In genomic region chr11:75029836-75030631, GRCh38 we compare ENCODE assay signal across 1 cellular context.
TF ChIP-seq lines count a peak whose summit lies in the region.

No MANE protein-coding gene starts in this region.

TF ChIP-seq in K562, 482 proteins besides CTCF, POLR2A, EP300 and RAD21 (continued from another document):
- peak; percentile 40; the same call in 1 of the 2 replicates for TF ChIP-seq FOXM1 (IDR thresholded peaks at IDR 0.05; ENCODE audit: low read depth)
- TF ChIP-seq FOXM1 (CRISPR knock-in tag; IDR thresholded peaks at IDR 0.05; ENCODE audit: low read depth), result no peak
- peak in 1 of 2 experiments; percentile 48; a peak in 1 of 4 replicates for TF ChIP-seq ZNF639 (CRISPR knock-in tag; conservative IDR thresholded peaks at IDR 0.05 in 1 of 2, IDR thresholded peaks at IDR 0.05 in 1 of 2)
- TF ChIP-seq ZNF174 (CRISPR knock-in tag; IDR thresholded peaks at IDR 0.05), result no peak
- peak; percentile 76; the same call in 1 of the 2 replicates for TF ChIP-seq PHF21A (IDR thresholded peaks at IDR 0.05; ENCODE audit: borderline replicate concordance, low read depth)
- TF ChIP-seq MEIS2 (IDR thresholded peaks at IDR 0.05; ENCODE audit: partially characterized antibody), result peak; percentile 86
- no peak for TF ChIP-seq ATF6 (CRISPR knock-in tag; IDR thresholded peaks at IDR 0.05)
- peak; percentile 78 for TF ChIP-seq EGR1 (conservative IDR thresholded peaks at IDR 0.05)
- 0 out of 4 replicates have a peak, but pooled peaks of 1 of the 2 experiments have one; percentile 34 for TF ChIP-seq TBL1XR1 (IDR thresholded peaks at IDR 0.05; ENCODE audit: low read length in 2 of 2)
- peak; percentile 80 for TF ChIP-seq VEZF1 (CRISPR knock-in tag; IDR thresholded peaks at IDR 0.05)
- TF ChIP-seq, protein P1, sequence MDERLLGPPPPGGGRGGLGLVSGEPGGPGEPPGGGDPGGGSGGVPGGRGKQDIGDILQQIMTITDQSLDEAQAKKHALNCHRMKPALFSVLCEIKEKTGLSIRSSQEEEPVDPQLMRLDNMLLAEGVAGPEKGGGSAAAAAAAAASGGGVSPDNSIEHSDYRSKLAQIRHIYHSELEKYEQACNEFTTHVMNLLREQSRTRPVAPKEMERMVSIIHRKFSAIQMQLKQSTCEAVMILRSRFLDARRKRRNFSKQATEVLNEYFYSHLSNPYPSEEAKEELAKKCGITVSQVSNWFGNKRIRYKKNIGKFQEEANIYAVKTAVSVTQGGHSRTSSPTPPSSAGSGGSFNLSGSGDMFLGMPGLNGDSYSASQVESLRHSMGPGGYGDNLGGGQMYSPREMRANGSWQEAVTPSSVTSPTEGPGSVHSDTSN (CRISPR knock-in tag; IDR thresholded peaks at IDR 0.05; ENCODE audit: low read depth), result peak; percentile 16; the same call in 1 of the 2 replicates
- TF ChIP-seq, protein P1 (tag; conservative IDR thresholded peaks at IDR 0.05; ENCODE audit: low read depth), result peak; percentile 81
- 0 out of 2 replicates have a peak, but pooled peaks have one; percentile 20 for TF ChIP-seq NFIC (IDR thresholded peaks at IDR 0.05)
- peak; percentile 68; the same call in 1 of the 2 replicates for TF ChIP-seq MBD2 (IDR thresholded peaks at IDR 0.05; ENCODE audit: borderline replicate concordance, low read depth)
- peak; percentile 38; the same call in 1 of the 2 replicates for TF ChIP-seq CTBP1 (IDR thresholded peaks at IDR 0.05; ENCODE audit: borderline replicate concordance)
- peak; percentile 19 to 60; a peak in 2 of 4 replicates for TF ChIP-seq TRIM24 (IDR thresholded peaks at IDR 0.05)
- TF ChIP-seq TBP (optimal IDR thresholded peaks at IDR 0.05; ENCODE audit: low read depth, low read length), result peak; percentile 32
- TF ChIP-seq TCF3 (CRISPR knock-in tag; IDR thresholded peaks at IDR 0.05), result peak; percentile 27; the same call in 1 of the 2 replicates
- TF ChIP-seq, protein P2, sequence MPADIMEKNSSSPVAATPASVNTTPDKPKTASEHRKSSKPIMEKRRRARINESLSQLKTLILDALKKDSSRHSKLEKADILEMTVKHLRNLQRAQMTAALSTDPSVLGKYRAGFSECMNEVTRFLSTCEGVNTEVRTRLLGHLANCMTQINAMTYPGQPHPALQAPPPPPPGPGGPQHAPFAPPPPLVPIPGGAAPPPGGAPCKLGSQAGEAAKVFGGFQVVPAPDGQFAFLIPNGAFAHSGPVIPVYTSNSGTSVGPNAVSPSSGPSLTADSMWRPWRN (IDR thresholded peaks at IDR 0.05; ENCODE audit: low read depth), result no peak
- TF ChIP-seq SETDB1 (IDR thresholded peaks at IDR 0.05; ENCODE audit: low read length), result no peak
- 0 out of 2 replicates have a peak, but pooled peaks have one; percentile 33 for TF ChIP-seq ZNF589 (CRISPR knock-in tag; IDR thresholded peaks at IDR 0.05; ENCODE audit: low read depth)
- 0 out of 2 replicates have a peak, but pooled peaks have one; percentile 17 for TF ChIP-seq SMARCA4 (IDR thresholded peaks at IDR 0.05)
- no peak for TF ChIP-seq TCF7 (IDR thresholded peaks at IDR 0.05; ENCODE audit: borderline replicate concordance)
- peak; percentile 62 for TF ChIP-seq NCOR1 (IDR thresholded peaks at IDR 0.05)
- peak; percentile 18; the same call in 1 of the 2 replicates for TF ChIP-seq RBFOX2 (IDR thresholded peaks at IDR 0.05; ENCODE audit: low read depth, low read length)
- TF ChIP-seq CBFA2T2 (conservative IDR thresholded peaks at IDR 0.05), result peak; percentile 82
- TF ChIP-seq MAFF (IDR thresholded peaks at IDR 0.05; ENCODE audit: low read length), result 0 out of 2 replicates have a peak, but pooled peaks have one; percentile 3
- TF ChIP-seq CBFA2T3 (IDR thresholded peaks at IDR 0.05), result peak; percentile 90
- TF ChIP-seq ZBTB1 (CRISPR knock-in tag; IDR thresholded peaks at IDR 0.05; ENCODE audit: borderline replicate concordance, low read depth), result no peak
- TF ChIP-seq ZC3H4 (CRISPR knock-in tag; IDR thresholded peaks at IDR 0.05; ENCODE audit: borderline replicate concordance), result no peak
- no peak for TF ChIP-seq CHD1 (IDR thresholded peaks at IDR 0.05; ENCODE audit: low read length)
- no peak for TF ChIP-seq SMARCB1 (IDR thresholded peaks at IDR 0.05; ENCODE audit: insufficient read length, low read depth)
- TF ChIP-seq BHLHE40 (IDR thresholded peaks at IDR 0.05; ENCODE audit: low read length), result no peak
- peak; percentile 27; the same call in 1 of the 2 replicates for TF ChIP-seq TEAD4 (IDR thresholded peaks at IDR 0.05; ENCODE audit: low read length)
- TF ChIP-seq TEAD4 (CRISPR knock-in tag; IDR thresholded peaks at IDR 0.05; ENCODE audit: borderline replicate concordance), result no peak
- TF ChIP-seq ZZZ3 (IDR thresholded peaks at IDR 0.05), result no peak
- TF ChIP-seq RCOR1 (IDR thresholded peaks at IDR 0.05; ENCODE audit: borderline replicate concordance in 1 of 2, low read depth in 2 of 2, low read length in 2 of 2), result peak in 1 of 2 experiments; percentile 70; a peak in 2 of 4 replicates
- TF ChIP-seq SPI1 (IDR thresholded peaks at IDR 0.05; ENCODE audit: borderline replicate concordance, low read depth, low read length), result peak; percentile 39; the same call in 1 of the 2 replicates
- TF ChIP-seq ZNF23 (CRISPR knock-in tag; IDR thresholded peaks at IDR 0.05), result no peak
- TF ChIP-seq, protein P3, sequence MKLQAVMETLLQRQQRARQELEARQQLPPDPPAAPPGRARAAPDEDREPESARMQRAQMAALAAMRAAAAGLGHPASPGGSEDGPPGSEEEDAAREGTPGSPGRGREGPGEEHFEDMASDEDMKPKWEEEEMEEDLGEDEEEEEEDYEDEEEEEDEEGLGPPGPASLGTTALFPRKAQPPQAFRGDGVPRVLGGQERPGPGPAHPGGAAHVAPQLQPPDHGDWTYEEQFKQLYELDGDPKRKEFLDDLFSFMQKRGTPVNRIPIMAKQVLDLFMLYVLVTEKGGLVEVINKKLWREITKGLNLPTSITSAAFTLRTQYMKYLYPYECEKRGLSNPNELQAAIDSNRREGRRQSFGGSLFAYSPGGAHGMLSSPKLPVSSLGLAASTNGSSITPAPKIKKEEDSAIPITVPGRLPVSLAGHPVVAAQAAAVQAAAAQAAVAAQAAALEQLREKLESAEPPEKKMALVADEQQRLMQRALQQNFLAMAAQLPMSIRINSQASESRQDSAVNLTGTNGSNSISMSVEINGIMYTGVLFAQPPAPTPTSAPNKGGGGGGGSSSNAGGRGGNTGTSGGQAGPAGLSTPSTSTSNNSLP (IDR thresholded peaks at IDR 0.05; ENCODE audit: borderline replicate concordance, low read depth, low read length), result peak; percentile 75; the same call in 1 of the 2 replicates
- no peak for TF ChIP-seq RUNX1 (IDR thresholded peaks at IDR 0.05; ENCODE audit: low read depth)
